ENCODE assay signal across 12 cellular contexts in genomic region chr14:77554207-77554606, GRCh38. TPM values are rescaled to one million over a fixed set of nuclear protein-coding genes. Genes with fewer than 3 reads are reported as not detected.
DNase-seq lines count a peak whose midpoint lies in the region; ATAC-seq lines count a peak whose summit lies in the region.
"Had no signal": no experiment of that assay in that cellular context is flagged by ENCODE, and none has a peak within 500 bp of the region (broad histone marks: within the 10 kb centered on the region; RNA-seq: fewer than 3 reads in every experiment).

No MANE protein-coding gene starts in this region.

- intact Hi-C loops in activated naive CD4-positive, alpha-beta T cell treated with anti-CD3 and anti-CD28 coated beads for 36 hours (cut with micrococcal nuclease), result loop anchor here (5.0 kb wide), 2 partner anchors 232 to 402 kb away; partner anchors contain the start of genes GSTZ1 and POMT2

- no peak overlapping the region for H3K4me3 Mint-ChIP-seq in activated naive CD4-positive, alpha-beta T cell treated with anti-CD3 and anti-CD28 coated beads for 36 hours
- H3K4me3 Mint-ChIP-seq in activated naive CD4-positive, alpha-beta T cell treated with anti-CD3 and anti-CD28 coated beads, Interleukin-2, amount 10 ng/mL, durations not matched to agents 7 days and 5 days, result no peak overlapping the region
- peak overlapping the region; percentile 18 for H3K4me3 Mint-ChIP-seq in stimulated activated naive CD8-positive, alpha-beta T cell treated with anti-CD3 and anti-CD28 coated beads, Interleukin-15, Interleukin-2, amounts not matched to agents 100 ng/mL and 50 ng/mL, for 24 hours
- H3K4me3 Mint-ChIP-seq: neural crest cell had no signal

- no peak for DNase-seq in activated naive CD4-positive, alpha-beta T cell treated with anti-CD3 and anti-CD28 coated beads for 36 hours
- DNase-seq in activated naive CD4-positive, alpha-beta T cell treated with anti-CD3 and anti-CD28 coated beads, Interleukin-2, amount 10 ng/mL, durations not matched to agents 7 days and 5 days, result no peak
- DNase-seq in activated CD4-positive, alpha-beta T cell treated with anti-CD3 and anti-CD28 coated beads, Interleukin-2, amount 50 U/mL, for 48 hours, result peak; percentile 2 to 7
- no peak for DNase-seq in NCI-H146 treated with DMSO at 0.1 percent for 48 hours (lab: John Stamatoyannopoulos, UW; ENCODE audit: unreplicated experiment)
- no peak for DNase-seq in DMS114 treated with DMSO at 0.1 percent for 48 hours (lab: John Stamatoyannopoulos, UW; ENCODE audit: unreplicated experiment)
- no peak for DNase-seq in OCI-M2 (lab: John Stamatoyannopoulos, UW; ENCODE audit: unreplicated experiment)
- DNase-seq: AML-193, NCI-H226 had no signal

- peaks cover 12% of the 10 kb centered on the region for H3K4me1 Mint-ChIP-seq in activated naive CD4-positive, alpha-beta T cell treated with anti-CD3 and anti-CD28 coated beads for 36 hours (ENCODE audit: low read depth)
- H3K4me1 Mint-ChIP-seq in activated naive CD4-positive, alpha-beta T cell treated with anti-CD3 and anti-CD28 coated beads, Interleukin-2, amount 10 ng/mL, durations not matched to agents 7 days and 5 days, result peaks cover 4% of the 10 kb centered on the region
- H3K4me1 Mint-ChIP-seq in stimulated activated naive CD8-positive, alpha-beta T cell treated with anti-CD3 and anti-CD28 coated beads, Interleukin-15, Interleukin-2, amounts not matched to agents 100 ng/mL and 50 ng/mL, for 24 hours (ENCODE audit: low read depth), result peaks cover 18% of the 10 kb centered on the region

- peak overlapping the region; percentile 58 for H3K27ac Mint-ChIP-seq in activated naive CD4-positive, alpha-beta T cell treated with anti-CD3 and anti-CD28 coated beads for 36 hours
- H3K27ac Mint-ChIP-seq in activated naive CD4-positive, alpha-beta T cell treated with anti-CD3 and anti-CD28 coated beads, Interleukin-2, amount 10 ng/mL, durations not matched to agents 7 days and 5 days, result no peak overlapping the region
- H3K27ac Mint-ChIP-seq in stimulated activated naive CD8-positive, alpha-beta T cell treated with anti-CD3 and anti-CD28 coated beads, Interleukin-15, Interleukin-2, amounts not matched to agents 100 ng/mL and 50 ng/mL, for 24 hours, result peak overlapping the region; percentile 86

- no peaks in the 10 kb centered on the region for H3K9me3 Mint-ChIP-seq in activated naive CD4-positive, alpha-beta T cell treated with anti-CD3 and anti-CD28 coated beads for 36 hours
- H3K9me3 Mint-ChIP-seq in activated naive CD4-positive, alpha-beta T cell treated with anti-CD3 and anti-CD28 coated beads, Interleukin-2, amount 10 ng/mL, durations not matched to agents 7 days and 5 days, result no peaks in the 10 kb centered on the region
- no peaks in the 10 kb centered on the region for H3K9me3 Mint-ChIP-seq in stimulated activated naive CD8-positive, alpha-beta T cell treated with anti-CD3 and anti-CD28 coated beads, Interleukin-15, Interleukin-2, amounts not matched to agents 100 ng/mL and 50 ng/mL, for 24 hours
- H3K9me3 Mint-ChIP-seq: neural crest cell had no signal

- no peaks in the 10 kb centered on the region for H3K27me3 Mint-ChIP-seq in activated naive CD4-positive, alpha-beta T cell treated with anti-CD3 and anti-CD28 coated beads for 36 hours (ENCODE audit: low read depth)
- no peaks in the 10 kb centered on the region for H3K27me3 Mint-ChIP-seq in activated naive CD4-positive, alpha-beta T cell treated with anti-CD3 and anti-CD28 coated beads, Interleukin-2, amount 10 ng/mL, durations not matched to agents 7 days and 5 days
- no peaks in the 10 kb centered on the region for H3K27me3 Mint-ChIP-seq in stimulated activated naive CD8-positive, alpha-beta T cell treated with anti-CD3 and anti-CD28 coated beads, Interleukin-15, Interleukin-2, amounts not matched to agents 100 ng/mL and 50 ng/mL, for 24 hours

- CTCF ChIA-PET in activated naive CD4-positive, alpha-beta T cell treated with anti-CD3 and anti-CD28 coated beads for 36 hours (lab: Charles Lee), result interaction anchor here (0.7 to 1.1 kb wide), 2 partner anchors 94 to 140 kb away, joined by 3 read pairs; no protein-coding TSS in a partner anchor
- CTCF ChIA-PET in activated naive CD4-positive, alpha-beta T cell treated with anti-CD3 and anti-CD28 coated beads, Interleukin-2, amount 10 ng/mL, durations not matched to agents 7 days and 5 days (lab: Charles Lee), result interaction anchor here (0.6 kb wide), 1 partner anchor 11 kb away, joined by 4 read pairs; no protein-coding TSS in a partner anchor

- ATAC-seq in HG02852 (IDR thresholded peaks at IDR 0.05; ENCODE audit: unreplicated experiment), result peak; percentile 62

- peaks cover 27% of the 10 kb centered on the region for H3K36me3 Mint-ChIP-seq in activated naive CD4-positive, alpha-beta T cell treated with anti-CD3 and anti-CD28 coated beads for 36 hours (ENCODE audit: low read depth)
- peaks cover 45% of the 10 kb centered on the region for H3K36me3 Mint-ChIP-seq in activated naive CD4-positive, alpha-beta T cell treated with anti-CD3 and anti-CD28 coated beads, Interleukin-2, amount 10 ng/mL, durations not matched to agents 7 days and 5 days
- peaks cover 61% of the 10 kb centered on the region for H3K36me3 Mint-ChIP-seq in stimulated activated naive CD8-positive, alpha-beta T cell treated with anti-CD3 and anti-CD28 coated beads, Interleukin-15, Interleukin-2, amounts not matched to agents 100 ng/mL and 50 ng/mL, for 24 hours (ENCODE audit: low read depth)

RNA-seq across cellular contexts. Expression of gene ISM2, which starts 55.6 kb away (rescaled TPM):
- not detected for total RNA-seq in activated naive CD4-positive, alpha-beta T cell treated with anti-CD3 and anti-CD28 coated beads for 36 hours
- total RNA-seq: bronchial epithelial cell, neural crest cell had no signal

Comparison
In these comparisons a context has a peak if more than half of its experiments do, and no peak if none do; other contexts are left out.
1. DNase-seq: peak in activated CD4-positive, alpha-beta T cell treated with anti-CD3 and anti-CD28 coated beads, Interleukin-2, amount 50 U/mL, for 48 hours (2 of 2); none in activated naive CD4-positive, alpha-beta T cell treated with anti-CD3 and anti-CD28 coated beads for 36 hours (single experiment), activated naive CD4-positive, alpha-beta T cell treated with anti-CD3 and anti-CD28 coated beads, Interleukin-2, amount 10 ng/mL, durations not matched to agents 7 days and 5 days (single experiment), NCI-H146 treated with DMSO at 0.1 percent for 48 hours (single experiment), DMS114 treated with DMSO at 0.1 percent for 48 hours (single experiment) and OCI-M2 (single experiment).